9 cellular contexts compared by ENCODE assay signal in genomic region chr12:1204581-1205121, GRCh38.
DNase-seq lines count a peak whose midpoint lies in the region; ATAC-seq, FAIRE-seq and TF ChIP-seq lines count a peak whose summit lies in the region.
"Had no signal": no experiment of that assay in that cellular context is flagged by ENCODE, and none has a peak within 500 bp of the region (broad histone marks: within the 10 kb centered on the region; RNA-seq: fewer than 3 reads in every experiment).

No MANE protein-coding gene starts in this region.

- peaks cover 21% of the 10 kb centered on the region for H3K4me1 Mint-ChIP-seq in activated T-cell treated with anti-CD3 and anti-CD28 coated beads, Interleukin-2, amount 50 U/mL, for 4 hours (ENCODE audit: low read depth)

- no peak for DNase-seq in activated T-cell treated with anti-CD3 and anti-CD28 coated beads, Interleukin-2, amount 50 U/mL, for 4 hours
- no peak for DNase-seq in activated T-cell treated with anti-CD3 and anti-CD28 coated beads, Interleukin-2, amount 50 U/mL, for 1 hour
- DNase-seq in left kidney (ENCODE audit: low read depth, low spot score) (peak; percentile 14), HPDE6-E6E7 (ENCODE audit: extremely low spot score) (no peak), HTR-8/SVneo (ENCODE audit: insufficient read length, low spot score) (no peak)

- no peak for FAIRE-seq in HTR-8/SVneo (lab: Jason Lieb, UNC)

- H3K27me3 Mint-ChIP-seq in activated T-cell treated with anti-CD3 and anti-CD28 coated beads, Interleukin-2, amount 50 U/mL, for 4 hours (ENCODE audit: low read depth) = no peaks in the 10 kb centered on the region
- H3K27me3 Mint-ChIP-seq: dendritic cell treated with granulocyte-macrophage colony-stimulating factor and Interleukin-4, amounts not matched to agents 40 ng/mL and 50 ng/mL, for 4 days had no signal

- H3K4me3 ChIP-seq in WI38 (ENCODE audit: low read depth, low read length) = peak overlapping the region; percentile 60

- no peaks in the 10 kb centered on the region for H3K9me3 Mint-ChIP-seq in activated T-cell treated with anti-CD3 and anti-CD28 coated beads, Interleukin-2, amount 50 U/mL, for 4 hours
- H3K9me3 Mint-ChIP-seq: dendritic cell treated with granulocyte-macrophage colony-stimulating factor and Interleukin-4, amounts not matched to agents 40 ng/mL and 50 ng/mL, for 4 days had no signal

- peak; percentile 66 to 85 for ATAC-seq in activated T-cell treated with anti-CD3 and anti-CD28 coated beads, Interleukin-2, amount 50 U/mL, for 4 hours
- ATAC-seq in HG03064 (IDR thresholded peaks at IDR 0.05; ENCODE audit: low read depth, unreplicated experiment) (peak; percentile 81), GM19351 (IDR thresholded peaks at IDR 0.05; ENCODE audit: unreplicated experiment) (no peak)

- H3K36me3 Mint-ChIP-seq in activated T-cell treated with anti-CD3 and anti-CD28 coated beads, Interleukin-2, amount 50 U/mL, for 4 hours (ENCODE audit: insufficient read depth) = no peaks in the 10 kb centered on the region

- TF ChIP-seq CTCF in WI38 (IDR thresholded peaks at IDR 0.05; ENCODE audit: low read depth, low read length) = no peak

- no peak overlapping the region for H3K4me3 Mint-ChIP-seq in activated T-cell treated with anti-CD3 and anti-CD28 coated beads, Interleukin-2, amount 50 U/mL, for 4 hours
- H3K4me3 Mint-ChIP-seq: dendritic cell treated with granulocyte-macrophage colony-stimulating factor and Interleukin-4, amounts not matched to agents 40 ng/mL and 50 ng/mL, for 4 days had no signal
